Comparison of ENCODE assay signal across 18 cellular contexts in genomic region chr6:43394982-43395381, GRCh38. TPM values are rescaled to one million over a fixed set of nuclear protein-coding genes. Genes with fewer than 3 reads are reported as not detected.
DNase-seq lines count a peak whose midpoint lies in the region; ATAC-seq, FAIRE-seq and TF ChIP-seq lines count a peak whose summit lies in the region.
"Had no signal": no experiment of that assay in that cellular context is flagged by ENCODE, and none has a peak within 500 bp of the region (broad histone marks: within the 10 kb centered on the region; RNA-seq: fewer than 3 reads in every experiment).

No MANE protein-coding gene starts in this region.

- FAIRE-seq in K562 (lab: Jason Lieb, UNC): no peak
- FAIRE-seq: HTR-8/SVneo had no signal

- POLR2A ChIA-PET in K562 (lab: Yijun Ruan, JAX): interaction anchor here (0.6 to 1.4 kb wide), 4 partner anchors 38 to 857 kb away, joined by 3 to 4 read pairs (median 3); no protein-coding TSS in a partner anchor

- no peaks in the 10 kb centered on the region for H3K79me2 ChIP-seq in K562 (ENCODE audit: control insufficient read depth, insufficient read depth, low read length)

- H3K9me1 ChIP-seq in K562 (ENCODE audit: control insufficient read depth, insufficient read depth, low read length): no peaks in the 10 kb centered on the region

- H3K27ac ChIP-seq in CD4-positive, CD25-positive, alpha-beta regulatory T cell (ENCODE audit: insufficient read depth, low read length, poor library complexity, severe bottlenecking): no peak overlapping the region
- no peak overlapping the region for H3K27ac ChIP-seq in K562 (ENCODE audit: extremely low read depth, low read depth, low read length)
- H3K27ac ChIP-seq: BLaER1 had no signal

- no peak overlapping the region for H3K4me2 ChIP-seq in K562 (ENCODE audit: insufficient read depth, low read length)

- H3K9me3 ChIP-seq in CD4-positive, CD25-positive, alpha-beta regulatory T cell (ENCODE audit: control insufficient read depth in 2 of 2, low read length in 2 of 2): no peaks in the 10 kb centered on the region
- H3K9me3 ChIP-seq in T-helper 17 cell (ENCODE audit: control insufficient read depth, low read length, poor library complexity, severe bottlenecking) (no peaks in the 10 kb centered on the region), K562 (replicated peaks; ENCODE audit: control insufficient read depth, insufficient read depth, low read depth, low read length) (no peaks in the 10 kb centered on the region)
- H3K9me3 ChIP-seq: BLaER1 had no signal

- no peaks in the 10 kb centered on the region for H3K9me3 Mint-ChIP-seq in activated naive CD4-positive, alpha-beta T cell treated with anti-CD3 and anti-CD28 coated beads, Interleukin-2, amount 50 U/mL, for 24 hours
- no peaks in the 10 kb centered on the region for H3K9me3 Mint-ChIP-seq in activated naive CD4-positive, alpha-beta T cell treated with anti-CD3 and anti-CD28 coated beads for 36 hours
- H3K9me3 Mint-ChIP-seq in CD4-positive, CD25-positive, alpha-beta regulatory T cell: no peaks in the 10 kb centered on the region
- H3K9me3 Mint-ChIP-seq: IgD-negative memory B cell had no signal

- no peak for TF ChIP-seq CTCF in K562 (IDR thresholded peaks at IDR 0.05 in 2 of 3, conservative IDR thresholded peaks at IDR 0.05 in 1 of 3; ENCODE audit: insufficient read depth in 2 of 3, low read depth in 1 of 3, low read length in 3 of 3)

- intact Hi-C loops in activated naive CD4-positive, alpha-beta T cell treated with anti-CD3 and anti-CD28 coated beads for 36 hours (cut with micrococcal nuclease): loop anchor here (5.0 kb wide), 2 partner anchors 33 to 88 kb away; partner anchors contain the start of gene CRIP3
- intact Hi-C loops in K562 (cut with micrococcal nuclease): loop anchor here (5.0 kb wide), 1 partner anchor 133 kb away; no protein-coding TSS in a partner anchor

- peaks cover 19% of the 10 kb centered on the region for H3K4me1 ChIP-seq in CD4-positive, CD25-positive, alpha-beta regulatory T cell (ENCODE audit: control insufficient read depth, insufficient read depth, low read length, poor library complexity, severe bottlenecking)
- H3K4me1 ChIP-seq in K562 (replicated peaks in 1 of 2; ENCODE audit: control insufficient read depth in 2 of 2, insufficient read depth in 2 of 2, low read length in 2 of 2): peaks cover 18 to 28% of the 10 kb centered on the region in 2 experiments

- DNase-seq in activated naive CD4-positive, alpha-beta T cell treated with anti-CD3 and anti-CD28 coated beads for 36 hours: no peak
- DNase-seq in CD4-positive, CD25-positive, alpha-beta regulatory T cell: no peak
- DNase-seq in T-helper 17 cell (no peak), K562 (ENCODE audit: extremely low read depth in 1 of 4, low spot score in 3 of 4) (no peak), NCI-H2171 (lab: John Stamatoyannopoulos, UW) (no peak)
- DNase-seq in stimulated activated naive CD4-positive, alpha-beta T cell (lab: John Stamatoyannopoulos, UW): no peak
- no peak for DNase-seq in stimulated activated CD4-positive, alpha-beta T cell treated with anti-CD3 and anti-CD28 coated beads, Interleukin-2, amount 100 ng/mL, for 48 hours
- DNase-seq: 8988T, DMS153, DMS79, GF-D8, GOT3, H7 had no signal

- no peaks in the 10 kb centered on the region for H3K36me3 ChIP-seq in CD4-positive, CD25-positive, alpha-beta regulatory T cell (ENCODE audit: control insufficient read depth, insufficient read depth, low read length)
- no peaks in the 10 kb centered on the region for H3K36me3 ChIP-seq in K562 (ENCODE audit: control insufficient read depth, insufficient read depth, low read length)
- H3K36me3 ChIP-seq: BLaER1 had no signal

- peaks cover 56% of the 10 kb centered on the region for H3K4me1 Mint-ChIP-seq in activated naive CD4-positive, alpha-beta T cell treated with anti-CD3 and anti-CD28 coated beads, Interleukin-2, amount 50 U/mL, for 24 hours
- H3K4me1 Mint-ChIP-seq in activated naive CD4-positive, alpha-beta T cell treated with anti-CD3 and anti-CD28 coated beads for 36 hours (ENCODE audit: low read depth): peaks cover 15% of the 10 kb centered on the region
- peaks cover 5 to 43% (median 29%) of the 10 kb centered on the region in 4 donors for H3K4me1 Mint-ChIP-seq in CD4-positive, CD25-positive, alpha-beta regulatory T cell
- H3K4me1 Mint-ChIP-seq in T-helper 17 cell: peaks cover 33% of the 10 kb centered on the region

- CTCF ChIA-PET in activated naive CD4-positive, alpha-beta T cell treated with anti-CD3 and anti-CD28 coated beads for 36 hours (lab: Charles Lee): interaction anchor here (0.7 to 2.3 kb wide), 3 partner anchors 8 to 111 kb away, joined by 3 to 8 read pairs (median 5); no protein-coding TSS in a partner anchor
- CTCF ChIA-PET in K562 (lab: Yijun Ruan, JAX; ENCODE audit: low intra/inter-chr PET ratio): no interaction called here

- TF ChIP-seq POLR2A in K562 (conservative IDR thresholded peaks at IDR 0.05): no peak

- H2AFZ ChIP-seq in K562 (ENCODE audit: low read depth, low read length): no peak overlapping the region

- no peak for TF ChIP-seq EP300 in K562 (IDR thresholded peaks at IDR 0.05; ENCODE audit: low read length)

- no peak overlapping the region for H3K9ac ChIP-seq in K562 (ENCODE audit: insufficient read depth in 1 of 2, low read depth in 2 of 2, low read length in 2 of 2)
- H3K9ac ChIP-seq: BLaER1 had no signal

- in situ Hi-C loops in K562 (cut with MboI): no loop called here

- no peak overlapping the region for H3K4me3 Mint-ChIP-seq in activated naive CD4-positive, alpha-beta T cell treated with anti-CD3 and anti-CD28 coated beads, Interleukin-2, amount 50 U/mL, for 24 hours
- no peak overlapping the region for H3K4me3 Mint-ChIP-seq in activated naive CD4-positive, alpha-beta T cell treated with anti-CD3 and anti-CD28 coated beads for 36 hours
- no peak overlapping the region for H3K4me3 Mint-ChIP-seq in CD4-positive, CD25-positive, alpha-beta regulatory T cell
- no peak overlapping the region for H3K4me3 Mint-ChIP-seq in T-helper 17 cell

- H3K4me3 ChIP-seq in CD4-positive, CD25-positive, alpha-beta regulatory T cell (ENCODE audit: low read depth, low read length): no peak overlapping the region
- no peak overlapping the region for H3K4me3 ChIP-seq in K562
- H3K4me3 ChIP-seq: BLaER1 had no signal

- H3K36me3 Mint-ChIP-seq in activated naive CD4-positive, alpha-beta T cell treated with anti-CD3 and anti-CD28 coated beads, Interleukin-2, amount 50 U/mL, for 24 hours: no peaks in the 10 kb centered on the region
- no peaks in the 10 kb centered on the region for H3K36me3 Mint-ChIP-seq in activated naive CD4-positive, alpha-beta T cell treated with anti-CD3 and anti-CD28 coated beads for 36 hours (ENCODE audit: low read depth)
- no peaks in the 10 kb centered on the region for H3K36me3 Mint-ChIP-seq in CD4-positive, CD25-positive, alpha-beta regulatory T cell
- no peaks in the 10 kb centered on the region for H3K36me3 Mint-ChIP-seq in T-helper 17 cell (ENCODE audit: low read depth)
- H3K36me3 Mint-ChIP-seq: IgD-negative memory B cell had no signal

- H3K27me3 ChIP-seq in CD4-positive, CD25-positive, alpha-beta regulatory T cell (ENCODE audit: control insufficient read depth, insufficient read depth, low read length): no peaks in the 10 kb centered on the region
- peaks cover 2 to 12% of the 10 kb centered on the region in 2 experiments; a peak in 4 of 5 replicates for H3K27me3 ChIP-seq in K562 (ENCODE audit: control insufficient read depth in 2 of 2, insufficient read depth in 2 of 2, low read length in 2 of 2)

- no peaks in the 10 kb centered on the region for H4K20me1 ChIP-seq in K562 (replicated peaks; ENCODE audit: control insufficient read depth, insufficient read depth, low read length)
- H4K20me1 ChIP-seq: BLaER1 had no signal

- no TSS peak for BruUV-seq in K562 (replicated peaks; lab: Mats Ljungman, UMichigan)

- 73% methylated on average over 4 of the region's 4 CpGs for WGBS in K562 (ENCODE audit: insufficient coverage, low coverage, missing lambda C conversion rate)

- H3K27ac Mint-ChIP-seq in activated naive CD4-positive, alpha-beta T cell treated with anti-CD3 and anti-CD28 coated beads, Interleukin-2, amount 50 U/mL, for 24 hours: peak overlapping the region; percentile 47
- no peak overlapping the region for H3K27ac Mint-ChIP-seq in activated naive CD4-positive, alpha-beta T cell treated with anti-CD3 and anti-CD28 coated beads for 36 hours
- H3K27ac Mint-ChIP-seq in CD4-positive, CD25-positive, alpha-beta regulatory T cell: peak overlapping the region in 2 of 3 donors; percentile 34 to 64
- peak overlapping the region; percentile 78 for H3K27ac Mint-ChIP-seq in T-helper 17 cell
- H3K27ac Mint-ChIP-seq: IgD-negative memory B cell had no signal

- H3K27me3 Mint-ChIP-seq in activated naive CD4-positive, alpha-beta T cell treated with anti-CD3 and anti-CD28 coated beads, Interleukin-2, amount 50 U/mL, for 24 hours: no peaks in the 10 kb centered on the region
- H3K27me3 Mint-ChIP-seq in activated naive CD4-positive, alpha-beta T cell treated with anti-CD3 and anti-CD28 coated beads for 36 hours (ENCODE audit: low read depth): no peaks in the 10 kb centered on the region
- peaks cover 5% of the 10 kb centered on the region for H3K27me3 Mint-ChIP-seq in CD4-positive, CD25-positive, alpha-beta regulatory T cell
- peaks cover 5% of the 10 kb centered on the region for H3K27me3 Mint-ChIP-seq in T-helper 17 cell

- ATAC-seq in CD4-positive, CD25-positive, alpha-beta regulatory T cell (ENCODE audit: low read depth in 2 of 2): no peak
- ATAC-seq in T-helper 17 cell (no peak), K562 (no peak)
- ATAC-seq: HCT116 had no signal

- no peak for TF ChIP-seq RAD21 in K562 (CRISPR knock-in tag; conservative IDR thresholded peaks at IDR 0.05 in 1 of 2, IDR thresholded peaks at IDR 0.05 in 1 of 2)

RNA-seq across cellular contexts. Expression of gene ZNF318, which starts 25.5 kb away (rescaled TPM):
- 1 to 10 TPM; 9.3 to 9.9 TPM for total RNA-seq in activated naive CD4-positive, alpha-beta T cell treated with anti-CD3 and anti-CD28 coated beads for 36 hours
- total RNA-seq in CD4-positive, CD25-positive, alpha-beta regulatory T cell: 32.9 TPM
- polyA plus RNA-seq in CD4-positive, CD25-positive, alpha-beta regulatory T cell: 1 to 10 TPM; 4.3 to 6.3 (median 5.6) TPM
- total RNA-seq in T-helper 17 cell (10 to 100 TPM; 22.5 to 24.0 TPM), K562 (2014; rRNA removed) (7.9 and 10.2 TPM in 2 replicates), K562 (2014; rRNA removed; fragmentation: Illumina TruSeq; extraction: Trizol) (7.5 and 8.6 TPM in 2 replicates), K562 (2015; rRNA removed; fragmentation: Illumina TruSeq; extraction: Trizol) (8.4 and 9.2 TPM in 2 replicates), K562 (2021) (16.9 and 17.8 TPM in 2 replicates)
- total RNA-seq in K562 (2011; cell fraction: chromatin; rRNA removed; ENCODE audit: low replicate concordance): 31.3 and 42.8 TPM in 2 replicates
- 14.2 and 16.4 TPM in 2 replicates for total RNA-seq in K562 (2011; cell fraction: nucleolus; rRNA removed)
- total RNA-seq in K562 (2011; cell fraction: nucleoplasm; rRNA removed): 17.2 and 19.3 TPM in 2 replicates
- polyA plus RNA-seq in K562 (2011; rRNA removed) (19.0 and 24.6 TPM in 2 replicates), K562 (2014; fragmentation: Illumina TruSeq; extraction: Trizol) (15.5 and 17.5 TPM in 2 replicates), K562 (2014; fragmentation: Nextera tagmentation; extraction: Ambion mirVana) (1 to 10 TPM; 3.2 to 3.6 TPM), K562 (2014; rRNA removed) (8.7 and 9.7 TPM in 2 replicates)
- 18.0 and 21.3 TPM in 2 replicates for polyA plus RNA-seq in K562 (2011; cell fraction: cytosol; rRNA removed)
- 35.5 and 47.6 TPM in 2 replicates for polyA plus RNA-seq in K562 (2011; cell fraction: nucleus; rRNA removed)
- polyA plus RNA-seq in K562 (2012): 13.6 and 14.5 TPM in 2 replicates
- 36.5 and 39.7 TPM in 2 replicates for polyA minus RNA-seq in K562 (2011; rRNA and poly(A)+ RNA removed)
- polyA minus RNA-seq in K562 (2011; cell fraction: cytosol; rRNA and poly(A)+ RNA removed): 26.8 and 29.1 TPM in 2 replicates
- polyA minus RNA-seq in K562 (2011; cell fraction: nucleus; rRNA and poly(A)+ RNA removed): 13.2 and 26.0 TPM in 2 replicates

RNA-seq across cellular contexts. Expression of gene ABCC10, which starts 32.4 kb away (rescaled TPM):
- 10 to 100 TPM; 22.7 to 26.6 TPM for total RNA-seq in activated naive CD4-positive, alpha-beta T cell treated with anti-CD3 and anti-CD28 coated beads for 36 hours
- 81.7 TPM for total RNA-seq in CD4-positive, CD25-positive, alpha-beta regulatory T cell
- polyA plus RNA-seq in CD4-positive, CD25-positive, alpha-beta regulatory T cell: 10 to 100 TPM; 17.9 to 23.3 (median 18.5) TPM
- 10 to 100 TPM; 51.0 to 70.7 TPM for total RNA-seq in T-helper 17 cell
- 98.1 and 219 TPM in 2 replicates for total RNA-seq in K562 (2011; cell fraction: chromatin; rRNA removed; ENCODE audit: low replicate concordance)
- total RNA-seq in K562 (2011; cell fraction: nucleolus; rRNA removed): 108 and 125 TPM in 2 replicates
- total RNA-seq in K562 (2011; cell fraction: nucleoplasm; rRNA removed): 89.8 and 98.2 TPM in 2 replicates
- total RNA-seq in K562 (2014; rRNA removed): 16.5 and 20.4 TPM in 2 replicates
- 6.8 and 10.5 TPM in 2 replicates for total RNA-seq in K562 (2014; rRNA removed; fragmentation: Illumina TruSeq; extraction: Trizol)
- 13.4 TPM in 2 replicates for total RNA-seq in K562 (2015; rRNA removed; fragmentation: Illumina TruSeq; extraction: Trizol)
- 28.4 and 29.1 TPM in 2 replicates for total RNA-seq in K562 (2021)
- 13.7 and 23.5 TPM in 2 replicates for polyA plus RNA-seq in K562 (2011; rRNA removed)
- 13.8 and 24.4 TPM in 2 replicates for polyA plus RNA-seq in K562 (2011; cell fraction: cytosol; rRNA removed)
- 79.9 and 89.8 TPM in 2 replicates for polyA plus RNA-seq in K562 (2011; cell fraction: nucleus; rRNA removed)
- 19.5 and 28.6 TPM in 2 replicates for polyA plus RNA-seq in K562 (2012)
- 21.3 and 25.8 TPM in 2 replicates for polyA plus RNA-seq in K562 (2014; fragmentation: Illumina TruSeq; extraction: Trizol)
- polyA plus RNA-seq in K562 (2014; fragmentation: Nextera tagmentation; extraction: Ambion mirVana): 1 to 10 TPM; 2.4 to 2.6 TPM
- 21.7 and 21.8 TPM in 2 replicates for polyA plus RNA-seq in K562 (2014; rRNA removed)
- 11.0 and 11.4 TPM in 2 replicates for polyA minus RNA-seq in K562 (2011; rRNA and poly(A)+ RNA removed)
- polyA minus RNA-seq in K562 (2011; cell fraction: cytosol; rRNA and poly(A)+ RNA removed): 15.0 and 21.0 TPM in 2 replicates
- polyA minus RNA-seq in K562 (2011; cell fraction: nucleus; rRNA and poly(A)+ RNA removed): 16.6 and 23.7 TPM in 2 replicates
